29 cellular contexts compared by ENCODE assay signal in the genomic region with DNA sequence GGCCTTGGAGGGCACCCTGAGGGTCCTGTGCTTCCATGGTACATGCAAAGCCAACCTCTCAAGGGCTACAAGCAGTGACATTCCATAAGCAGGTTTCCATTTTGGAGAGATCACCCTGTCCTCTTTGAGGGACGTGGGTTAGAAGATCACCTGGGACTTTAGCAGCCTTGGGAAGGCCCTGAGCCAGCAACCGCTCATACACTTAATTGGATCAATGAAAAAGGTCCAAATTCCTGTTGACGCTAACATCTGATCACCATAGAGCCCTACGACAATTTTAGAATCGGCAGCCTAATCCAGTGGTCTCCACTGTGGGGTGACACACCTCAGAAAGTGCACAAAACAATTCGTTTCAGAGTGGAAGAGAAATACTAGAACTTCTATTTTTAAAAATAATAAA.
"Had no signal": no experiment of that assay in that cellular context is flagged by ENCODE, and none has a peak within 500 bp of the region (broad histone marks: within the 10 kb centered on the region; RNA-seq: fewer than 3 reads in every experiment).

No MANE protein-coding gene starts in this region.

- ATAC-seq: naive thymus-derived CD8-positive, alpha-beta T cell; natural killer cell treated with Interleukin-12 subunit alpha and Interleukin-12 subunit beta and Interleukin-15 and Interleukin-18, amount 100 ng/mL, for 72 hours; psoas muscle; right cardiac atrium; sciatic nerve; stimulated activated effector memory CD8-positive, alpha-beta T cell treated with anti-CD3 and anti-CD28 coated beads, Interleukin-12 subunit alpha, Interleukin-12 subunit beta, amount 100 ng/mL, for 72 hours; stimulated activated naive B cell treated with anti-CD40 and anti-IgM and Interleukin-4, amounts not matched to agents 10 μg/mL and 1 μg/mL and 100 μg/mL, for 72 hours had no signal

- H3K27me3 Mint-ChIP-seq: natural killer cell treated with Interleukin-12 subunit alpha and Interleukin-12 subunit beta and Interleukin-15 and Interleukin-18, amount 100 ng/mL, for 72 hours; progenitor cell of endocrine pancreas; stimulated activated naive B cell treated with anti-CD40 and anti-IgM and Interleukin-4, amounts not matched to agents 10 μg/mL and 1 μg/mL and 100 μg/mL, for 72 hours; stimulated activated naive CD8-positive, alpha-beta T cell treated with anti-CD3 and anti-CD28 coated beads, Interleukin-15, Interleukin-2, amounts not matched to agents 100 ng/mL and 50 ng/mL, for 24 hours had no signal

- H2AFZ ChIP-seq: neural progenitor cell, parathyroid adenoma had no signal

- H3K4me2 ChIP-seq: neural progenitor cell, smooth muscle cell had no signal

- H3K4me1 ChIP-seq: neural progenitor cell, thyroid gland had no signal

- H3K9me3 ChIP-seq: ovary, psoas muscle, spleen, stomach, thoracic aorta, thyroid gland, tibial nerve, upper lobe of left lung, vagina had no signal

- H3K27me3 ChIP-seq: neural progenitor cell, ovary, spleen, stomach, thyroid gland, tibial nerve, upper lobe of left lung, vagina had no signal

- H3K36me3 Mint-ChIP-seq: neural progenitor cell; stimulated activated effector memory CD8-positive, alpha-beta T cell treated with anti-CD3 and anti-CD28 coated beads, Interleukin-12 subunit alpha, Interleukin-12 subunit beta, amount 100 ng/mL, for 72 hours; stimulated activated naive B cell treated with anti-CD40 and anti-IgM and Interleukin-4, amounts not matched to agents 10 μg/mL and 1 μg/mL and 100 μg/mL, for 72 hours had no signal

- H3K4me3 Mint-ChIP-seq: naive thymus-derived CD8-positive, alpha-beta T cell; natural killer cell treated with Interleukin-12 subunit alpha and Interleukin-12 subunit beta and Interleukin-15 and Interleukin-18, amount 100 ng/mL, for 72 hours; neural progenitor cell; stimulated activated effector memory CD8-positive, alpha-beta T cell treated with anti-CD3 and anti-CD28 coated beads, Interleukin-12 subunit alpha, Interleukin-12 subunit beta, amount 100 ng/mL, for 72 hours; stimulated activated naive B cell treated with anti-CD40 and anti-IgM and Interleukin-4, amounts not matched to agents 10 μg/mL and 1 μg/mL and 100 μg/mL, for 72 hours; stimulated activated naive CD8-positive, alpha-beta T cell treated with anti-CD3 and anti-CD28 coated beads, Interleukin-15, Interleukin-2, amounts not matched to agents 100 ng/mL and 50 ng/mL, for 24 hours had no signal

- H3K36me3 ChIP-seq: neural progenitor cell, ovary, spleen, stomach, thoracic aorta, thyroid gland, tibial nerve, upper lobe of left lung, vagina had no signal

- H3K27ac Mint-ChIP-seq: naive thymus-derived CD8-positive, alpha-beta T cell; natural killer cell treated with Interleukin-12 subunit alpha and Interleukin-12 subunit beta and Interleukin-15 and Interleukin-18, amount 100 ng/mL, for 72 hours; neural progenitor cell; progenitor cell of endocrine pancreas; stimulated activated effector memory CD8-positive, alpha-beta T cell treated with anti-CD3 and anti-CD28 coated beads, Interleukin-12 subunit alpha, Interleukin-12 subunit beta, amount 100 ng/mL, for 72 hours; stimulated activated naive B cell treated with anti-CD40 and anti-IgM and Interleukin-4, amounts not matched to agents 10 μg/mL and 1 μg/mL and 100 μg/mL, for 72 hours; stimulated activated naive CD8-positive, alpha-beta T cell treated with anti-CD3 and anti-CD28 coated beads, Interleukin-15, Interleukin-2, amounts not matched to agents 100 ng/mL and 50 ng/mL, for 24 hours had no signal

- H3K4me3 ChIP-seq: neural progenitor cell, ovary, psoas muscle, skin epidermis, smooth muscle cell, spleen, stomach, thoracic aorta, thyroid gland, tibial nerve, upper lobe of left lung, vagina had no signal

- DNase-seq: naive thymus-derived CD8-positive, alpha-beta T cell; occipital lobe; ovary; psoas muscle; right cardiac atrium; spleen; stimulated activated CD4-positive, alpha-beta T cell treated with anti-CD3 and anti-CD28 coated beads, Interleukin-12 subunit alpha, Interleukin-12 subunit beta, amount 100 ng/mL, for 4 hours; stimulated activated CD4-positive, alpha-beta T cell treated with anti-CD3 and anti-CD28 coated beads, Interleukin-1b, Interleukin-23, amount 100 ng/mL, for 48 hours; stimulated activated CD4-positive, alpha-beta T cell treated with anti-CD3 and anti-CD28 coated beads, Interleukin-2, amount 100 ng/mL, for 48 hours; stimulated activated CD4-positive, alpha-beta T cell treated with anti-CD3 and anti-CD28 coated beads, Interleukin-4, amount 100 ng/mL, for 24 hours; stimulated activated naive B cell treated with anti-CD40 and anti-IgM and Interleukin-4, amounts not matched to agents 10 μg/mL and 1 μg/mL and 100 μg/mL, for 72 hours; stimulated activated naive CD4-positive, alpha-beta T cell treated with Interleukin-2 at 50 U/mL for 16 hours; stomach; thyroid gland; trophoblast cell; upper lobe of left lung had no signal

- H3K9me3 Mint-ChIP-seq: neural progenitor cell had no signal

- H3K79me2 ChIP-seq: parathyroid adenoma had no signal

- FAIRE-seq: urothelium cell line had no signal

- H3K27ac ChIP-seq: neural progenitor cell, ovary, parathyroid adenoma, psoas muscle, skin epidermis, spleen, stomach, thoracic aorta, thyroid gland, tibial nerve, upper lobe of left lung, vagina had no signal

- H3K9ac ChIP-seq: neural progenitor cell, parathyroid adenoma had no signal
